Comparison of ENCODE assay signal across 16 cellular contexts in the genomic region with DNA sequence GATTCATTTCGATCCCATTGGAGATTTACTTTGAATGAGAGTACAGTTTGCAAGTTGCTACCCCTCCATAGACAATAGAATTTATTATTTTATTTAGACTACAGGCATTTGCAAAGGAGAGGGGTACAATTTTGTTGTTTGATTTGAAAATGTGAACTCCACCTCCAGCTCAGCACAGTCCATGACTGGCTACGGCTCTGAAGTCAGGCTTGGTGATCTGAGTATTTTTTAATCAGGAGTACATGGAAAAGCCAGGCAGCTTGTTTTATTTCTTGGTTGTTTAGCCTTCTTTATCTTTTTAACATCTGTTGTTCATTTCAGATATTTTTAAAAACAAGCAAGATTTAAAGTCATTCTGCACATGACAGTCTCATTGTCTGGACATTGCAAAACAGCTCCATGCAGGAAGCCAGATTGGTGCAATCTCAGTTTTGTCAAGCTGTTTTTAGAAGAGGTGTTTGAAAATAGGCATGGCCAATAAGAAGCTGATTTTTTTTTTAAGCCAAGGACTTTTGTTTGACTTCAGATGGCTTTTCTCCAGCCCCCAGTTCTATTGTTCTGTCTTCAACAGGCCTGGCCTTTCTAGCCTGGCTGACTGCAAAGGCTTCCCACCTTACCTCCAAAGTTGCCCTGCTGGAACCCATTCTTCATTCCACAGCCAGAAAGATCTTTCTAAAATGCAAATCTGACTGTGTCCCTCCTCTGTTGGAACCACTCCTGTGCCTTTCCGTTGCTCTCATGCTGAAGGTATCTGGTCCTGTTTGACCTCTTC. TPM values are rescaled to one million over a fixed set of nuclear protein-coding genes. Genes with fewer than 3 reads are reported as not detected.
A peak's percentile ranks its signal among the peaks of the same experiment; 100 is the strongest.
DNase-seq lines count a peak whose midpoint lies in the region; ATAC-seq and TF ChIP-seq lines count a peak whose summit lies in the region.
"Had no signal": no experiment of that assay in that cellular context is flagged by ENCODE, and none has a peak within 500 bp of the region (broad histone marks: within the 10 kb centered on the region; RNA-seq: fewer than 3 reads in every experiment).

No MANE protein-coding gene starts in this region.

- no peaks in the 10 kb centered on the region for H3K36me3 Mint-ChIP-seq in activated T-cell treated with anti-CD3 and anti-CD28 coated beads, Interleukin-2, amount 50 U/mL, for 72 hours (ENCODE audit: insufficient read depth in 2 of 2)
- H3K36me3 Mint-ChIP-seq: CD4-positive, alpha-beta memory T cell had no signal

- no peaks in the 10 kb centered on the region for H3K27me3 ChIP-seq in tibial artery
- H3K27me3 ChIP-seq: brain microvascular endothelial cell, SJSA1 had no signal

- no peaks in the 10 kb centered on the region for H3K9me3 ChIP-seq in tibial artery
- H3K9me3 ChIP-seq: SJSA1 had no signal

- TF ChIP-seq CTCF in fibroblast of mammary gland (conservative IDR thresholded peaks at IDR 0.05; ENCODE audit: control insufficient read depth, insufficient read depth, low read depth, low read length) = no peak
- no peak for TF ChIP-seq CTCF in tibial artery (IDR thresholded peaks at IDR 0.05)

- peaks cover 0 to 92% (median 41%) of the 10 kb centered on the region in 4 donors for H3K4me1 ChIP-seq in tibial artery
- H3K4me1 ChIP-seq: SJSA1 had no signal

- DNase-seq in MV-4-11 (lab: John Stamatoyannopoulos, UW) (peak; percentile 44), fibroblast of mammary gland (ENCODE audit: low read depth) (peak; percentile 62), medulla oblongata (ENCODE audit: extremely low spot score) (peak; percentile 78), tibial artery (peak in 1 of 2 donors; percentile 76), hypothalamus (lab: John Stamatoyannopoulos, UW) (no peak), RPMI8226 (no peak)
- no peak for DNase-seq in activated T-cell treated with anti-CD3 and anti-CD28 coated beads, Interleukin-2, amount 50 U/mL, for 72 hours
- DNase-seq: activated T-cell treated with anti-CD3 and anti-CD28 coated beads, Interleukin-2, amount 50 U/mL, for 48 hours; brain microvascular endothelial cell; CD4-positive, alpha-beta memory T cell; GDM1; NCI-H1092 treated with DMSO at 0.1 percent for 48 hours; NCI-H510A; retina had no signal

- H3K4me3 ChIP-seq in fibroblast of mammary gland (ENCODE audit: control insufficient read depth, low read depth, low read length) = no peak overlapping the region
- no peak overlapping the region for H3K4me3 ChIP-seq in tibial artery
- H3K4me3 ChIP-seq: SJSA1 had no signal

- intact Hi-C loops in tibial artery (cut with DNase I; ENCODE audit: low total_unique reads) = no loop called here

- peak overlapping the region; percentile 46 to 51 for H3K27ac ChIP-seq in tibial artery
- H3K27ac ChIP-seq: brain microvascular endothelial cell, SJSA1 had no signal

- H3K9me3 Mint-ChIP-seq in activated T-cell treated with anti-CD3 and anti-CD28 coated beads, Interleukin-2, amount 50 U/mL, for 72 hours = peaks cover 4 to 7% of the 10 kb centered on the region in 2 donors

- no peak overlapping the region for H3K4me3 Mint-ChIP-seq in activated T-cell treated with anti-CD3 and anti-CD28 coated beads, Interleukin-2, amount 50 U/mL, for 72 hours
- H3K4me3 Mint-ChIP-seq: CD4-positive, alpha-beta memory T cell had no signal

- no peak overlapping the region for H3K27ac Mint-ChIP-seq in activated T-cell treated with anti-CD3 and anti-CD28 coated beads, Interleukin-2, amount 50 U/mL, for 72 hours
- H3K27ac Mint-ChIP-seq: CD4-positive, alpha-beta memory T cell had no signal

- no peaks in the 10 kb centered on the region for H3K4me1 Mint-ChIP-seq in activated T-cell treated with anti-CD3 and anti-CD28 coated beads, Interleukin-2, amount 50 U/mL, for 72 hours (ENCODE audit: low read depth)
- H3K4me1 Mint-ChIP-seq: CD4-positive, alpha-beta memory T cell had no signal

- H3K27me3 Mint-ChIP-seq in activated T-cell treated with anti-CD3 and anti-CD28 coated beads, Interleukin-2, amount 50 U/mL, for 72 hours (ENCODE audit: low read depth) = no peaks in the 10 kb centered on the region
- H3K27me3 Mint-ChIP-seq: CD4-positive, alpha-beta memory T cell had no signal

- no peaks in the 10 kb centered on the region for H3K36me3 ChIP-seq in tibial artery
- H3K36me3 ChIP-seq: brain microvascular endothelial cell, SJSA1 had no signal

- ATAC-seq in esophagus mucosa = no peak
- ATAC-seq in activated T-cell treated with anti-CD3 and anti-CD28 coated beads, Interleukin-2, amount 50 U/mL, for 72 hours (replicated peaks in 1 of 2) = no peak

RNA-seq across cellular contexts. Expression of gene PLXDC2, which starts 12.2 kb away (rescaled TPM):
- total RNA-seq in esophagus mucosa = 24.3 TPM
- total RNA-seq in activated T-cell treated with anti-CD3 and anti-CD28 coated beads, Interleukin-2, amount 50 U/mL, for 72 hours = under 1 TPM; 0.07 to 0.09 TPM

Comparison
In these comparisons a context has a peak if more than half of its experiments do, and no peak if none do; other contexts are left out.
1. DNase-seq: peak in MV-4-11 (single experiment), fibroblast of mammary gland (single experiment) and medulla oblongata (single experiment); none in hypothalamus (0 of 51), RPMI8226 (single experiment) and activated T-cell treated with anti-CD3 and anti-CD28 coated beads, Interleukin-2, amount 50 U/mL, for 72 hours (0 of 2).
2. RNA of gene PLXDC2, which starts 12.2 kb away (total RNA-seq): 24.3 TPM in esophagus mucosa (single experiment); 0.07 to 0.09 TPM in activated T-cell treated with anti-CD3 and anti-CD28 coated beads, Interleukin-2, amount 50 U/mL, for 72 hours; every median in the first group is over 10 times any median in the second.